Comparison of ENCODE assay signal across 8 cellular contexts in the genomic region with DNA sequence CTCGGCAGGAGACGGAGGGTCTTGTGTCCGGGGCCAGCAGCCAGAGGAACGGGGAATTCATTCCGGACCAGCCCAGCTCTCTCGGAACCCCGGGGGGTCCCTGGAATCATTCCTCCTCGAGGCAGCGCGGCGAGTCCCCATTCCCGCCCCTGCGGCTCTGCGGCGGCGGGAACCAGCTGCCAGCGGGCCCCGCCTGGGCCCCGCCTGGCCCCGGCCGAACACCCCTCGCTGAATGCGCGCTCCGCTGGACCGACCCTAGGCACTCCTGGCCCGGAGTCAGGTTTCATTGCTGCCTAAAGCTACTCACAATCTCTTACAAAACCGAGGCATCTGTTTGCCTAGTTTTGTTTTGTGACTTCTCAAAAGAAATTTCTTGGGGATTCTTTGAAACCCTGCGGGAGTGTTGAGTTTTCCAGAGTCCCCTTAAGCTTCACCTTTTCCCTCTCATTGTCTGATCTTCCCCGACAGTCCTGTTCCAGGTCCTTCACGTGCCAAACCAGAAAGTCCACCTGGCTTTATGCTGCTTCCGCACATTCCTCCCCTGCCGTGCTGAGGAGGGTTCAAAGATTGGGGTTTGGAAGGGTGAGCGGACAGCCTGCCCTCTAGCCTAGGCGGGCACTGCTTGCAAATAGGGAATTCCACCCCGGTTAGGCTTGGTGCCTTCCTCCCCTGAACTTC.
DNase-seq lines count a peak whose midpoint lies in the region; ATAC-seq and TF ChIP-seq lines count a peak whose summit lies in the region.

No MANE protein-coding gene starts in this region.

- no peaks in the 10 kb centered on the region for H3K9me3 Mint-ChIP-seq in nephron

- TF ChIP-seq CTCF in C4-2B (conservative IDR thresholded peaks at IDR 0.05) (no peak), nephron (IDR thresholded peaks at IDR 0.05; ENCODE audit: unreplicated experiment in 3 of 3) (no peak)

- no peaks in the 10 kb centered on the region for H3K36me3 Mint-ChIP-seq in nephron (ENCODE audit: low read depth)

- H3K27ac ChIP-seq in C4-2B, result peak overlapping the region; percentile 86

- peak; percentile 49 for DNase-seq in UCSD-AML1 (lab: John Stamatoyannopoulos, UW; ENCODE audit: unreplicated experiment)
- peak; percentile 36 for DNase-seq in fibroblast of gingiva (ENCODE audit: low read depth)
- DNase-seq in NCI-H2107 treated with DMSO at 0.1 percent for 48 hours (lab: John Stamatoyannopoulos, UW; ENCODE audit: unreplicated experiment), result no peak
- DNase-seq in pons (ENCODE audit: low spot score), result no peak

- H3K4me3 Mint-ChIP-seq in nephron, result peak overlapping the region; percentile 92 to 99 (median 99)

- H3K27me3 Mint-ChIP-seq in nephron (ENCODE audit: low read depth), result peaks cover 25% of the 10 kb centered on the region

- peak; percentile 31 for ATAC-seq in GM19324 (IDR thresholded peaks at IDR 0.05; ENCODE audit: low FRiP score, unreplicated experiment)
- ATAC-seq in HG03378 (IDR thresholded peaks at IDR 0.05; ENCODE audit: unreplicated experiment), result peak; percentile 16

- H3K27ac Mint-ChIP-seq in nephron, result peak overlapping the region; percentile 58 to 83 (median 81)

- H3K4me1 Mint-ChIP-seq in nephron, result peaks cover 45% of the 10 kb centered on the region

Comparison
In these comparisons a context has a peak if more than half of its experiments do, and no peak if none do; other contexts are left out.
1. DNase-seq: peak in UCSD-AML1 (single experiment) and fibroblast of gingiva (single experiment); none in NCI-H2107 treated with DMSO at 0.1 percent for 48 hours (single experiment) and pons (single experiment).